In the genomic region with DNA sequence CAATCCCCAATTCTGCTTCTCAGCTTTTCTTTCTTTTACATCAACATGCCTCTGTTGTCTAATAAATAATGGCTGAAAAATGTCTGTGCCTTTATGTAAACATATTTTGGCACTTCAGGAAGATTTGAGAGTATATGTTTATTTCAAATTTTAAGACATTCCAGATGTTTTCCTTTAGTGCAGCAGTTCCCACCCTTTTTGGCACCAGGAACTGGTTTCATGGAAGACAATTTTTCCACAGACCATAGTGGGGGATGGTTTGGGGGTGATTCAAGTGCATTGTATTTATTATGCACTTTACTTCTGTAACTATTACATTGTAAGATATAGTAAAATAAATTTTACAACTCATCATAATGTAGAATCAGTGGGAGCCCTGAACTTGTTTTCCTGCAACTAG, we compare ENCODE assay signal across 9 cellular contexts.
"Had no signal": no experiment of that assay in that cellular context is flagged by ENCODE, and none has a peak within 500 bp of the region (broad histone marks: within the 10 kb centered on the region; RNA-seq: fewer than 3 reads in every experiment).

No MANE protein-coding gene starts in this region.

- H3K4me3 Mint-ChIP-seq: HFFc6, IgD-negative memory B cell had no signal

- H3K9me3 ChIP-seq: HAP-1 had no signal

- DNase-seq: GM23248, GOT3, H7, HFFc6 had no signal

- H2AFZ ChIP-seq: GM23248 had no signal

- ATAC-seq: HCT116, HepG2 had no signal

- H3K4me1 Mint-ChIP-seq: IgD-negative memory B cell had no signal

- H3K4me3 ChIP-seq: GM23248, HAP-1 had no signal

- H3K27ac Mint-ChIP-seq: HFFc6, IgD-negative memory B cell had no signal

- H3K4me1 ChIP-seq: HAP-1 had no signal

- H3K9ac ChIP-seq: GM23248 had no signal

- H3K36me3 Mint-ChIP-seq: IgD-negative memory B cell had no signal

- H3K27ac ChIP-seq: GM23248, HL-60 had no signal

- H3K36me3 ChIP-seq: HAP-1 had no signal
